Comparison of ENCODE assay signal across 16 cellular contexts in genomic region chr9:83291196-83291595, GRCh38.
DNase-seq lines count a peak whose midpoint lies in the region; ATAC-seq, FAIRE-seq and TF ChIP-seq lines count a peak whose summit lies in the region.
"Had no signal": no experiment of that assay in that cellular context is flagged by ENCODE, and none has a peak within 500 bp of the region (broad histone marks: within the 10 kb centered on the region; RNA-seq: fewer than 3 reads in every experiment).

No MANE protein-coding gene starts in this region.

- FAIRE-seq in pancreas (lab: Jason Lieb, UNC): no peak
- FAIRE-seq in kidney (lab: Jason Lieb, UNC): no peak
- FAIRE-seq: A549, GM12891, H1 had no signal

- POLR2A ChIA-PET in WTC11 (lab: Charles Lee): no interaction called here

- H3K27ac ChIP-seq in pancreas (no peak overlapping the region), right cardiac atrium (ENCODE audit: low read length) (no peak overlapping the region), kidney (ENCODE audit: low read depth in 2 of 2, low read length in 2 of 2) (no peak overlapping the region)
- H3K27ac ChIP-seq: A549, C4-2B, HL-60 had no signal

- H3K27me3 ChIP-seq in pancreas: no peaks in the 10 kb centered on the region
- H3K27me3 ChIP-seq in right cardiac atrium (ENCODE audit: control insufficient read depth, insufficient read depth): no peaks in the 10 kb centered on the region
- H3K27me3 ChIP-seq: BE2C had no signal

- peak; percentile 7 for DNase-seq in NCI-H2029 (lab: John Stamatoyannopoulos, UW)
- DNase-seq in NCI-H2171 treated with DMSO at 0.1 percent for 48 hours (lab: John Stamatoyannopoulos, UW): peak; percentile 78
- no peak for DNase-seq in WTC11 (ENCODE audit: low spot score)
- DNase-seq in pancreas: peak in 2 of 6 donors; percentile 34 to 37
- no peak for DNase-seq in right cardiac atrium
- DNase-seq in central memory CD4-positive, alpha-beta T cell: no peak
- no peak for DNase-seq in kidney
- DNase-seq: BE2C; CD4-positive, alpha-beta memory T cell; DMS79 had no signal

- no peak overlapping the region for H3K4me3 Mint-ChIP-seq in WTC11
- H3K4me3 Mint-ChIP-seq: CD4-positive, alpha-beta memory T cell had no signal

- no peaks in the 10 kb centered on the region for H3K36me3 Mint-ChIP-seq in WTC11

- H3K9me3 Mint-ChIP-seq in WTC11: no peaks in the 10 kb centered on the region
- H3K9me3 Mint-ChIP-seq: CD4-positive, alpha-beta memory T cell had no signal

- ATAC-seq in WTC11: peak; percentile 36; the same call in 1 of the 2 replicates
- ATAC-seq in pancreas: peak; percentile 54 to 95 (median 86)
- no peak for ATAC-seq in right cardiac atrium
- ATAC-seq: A549 had no signal

- H3K36me3 ChIP-seq in pancreas: no peaks in the 10 kb centered on the region
- H3K36me3 ChIP-seq in kidney (ENCODE audit: control insufficient read depth in 1 of 2, insufficient read depth in 2 of 2, low read length in 2 of 2): peaks cover 0 to 5% of the 10 kb centered on the region in 2 donors
- H3K36me3 ChIP-seq: HAP-1 had no signal

- H3K4me1 ChIP-seq in pancreas: no peaks in the 10 kb centered on the region
- H3K4me1 ChIP-seq in right cardiac atrium (ENCODE audit: control insufficient read depth, insufficient read depth, low read length): no peaks in the 10 kb centered on the region
- no peaks in the 10 kb centered on the region for H3K4me1 ChIP-seq in kidney (ENCODE audit: control insufficient read depth in 1 of 2, insufficient read depth in 1 of 2, low read depth in 1 of 2, low read length in 2 of 2)
- H3K4me1 ChIP-seq: A549, HAP-1 had no signal

- H3K9ac ChIP-seq in kidney (ENCODE audit: low read length in 2 of 2): no peak overlapping the region

- CTCF ChIA-PET in WTC11 (lab: Charles Lee): interaction anchor here (0.6 to 1.3 kb wide), 2 partner anchors 43 to 319 kb away, joined by 3 read pairs; no protein-coding TSS in a partner anchor

- no peaks in the 10 kb centered on the region for H3K27me3 Mint-ChIP-seq in WTC11 (ENCODE audit: low read depth)
- H3K27me3 Mint-ChIP-seq: CD4-positive, alpha-beta memory T cell had no signal

- H3K9me3 ChIP-seq in pancreas (no peaks in the 10 kb centered on the region), right cardiac atrium (ENCODE audit: control insufficient read depth, low read length) (no peaks in the 10 kb centered on the region), kidney (ENCODE audit: control insufficient read depth in 1 of 2, low read length in 2 of 2) (no peaks in the 10 kb centered on the region)
- H3K9me3 ChIP-seq: A549, BE2C, HAP-1 had no signal

- no peak for TF ChIP-seq CTCF in WTC11 (IDR thresholded peaks at IDR 0.05)
- no peak for TF ChIP-seq CTCF in pancreas (IDR thresholded peaks at IDR 0.05)
- no peak for TF ChIP-seq CTCF in kidney (IDR thresholded peaks at IDR 0.05; ENCODE audit: borderline replicate concordance, extremely low read depth, insufficient read depth)

- WGBS in pancreas, 2 donors: 37 to 57% methylated on average over 1 of the region's 1 CpG
- 97% methylated on average over 1 of the region's 1 CpG for WGBS in right cardiac atrium

- intact Hi-C loops in pancreas (cut with DNase I): no loop called here
- intact Hi-C loops in right cardiac atrium (cut with DNase I): no loop called here
- intact Hi-C loops in kidney (cut with DNase I): no loop called here

- H3K4me3 ChIP-seq in pancreas (no peak overlapping the region), right cardiac atrium (ENCODE audit: low read length) (no peak overlapping the region), kidney (ENCODE audit: low read length in 2 of 2) (no peak overlapping the region)
- H3K4me3 ChIP-seq: A549, HAP-1 had no signal

- H3K27ac Mint-ChIP-seq in WTC11: no peak overlapping the region
- H3K27ac Mint-ChIP-seq: CD4-positive, alpha-beta memory T cell had no signal

- H3K4me1 Mint-ChIP-seq in WTC11: peaks cover 10% of the 10 kb centered on the region
- H3K4me1 Mint-ChIP-seq: CD4-positive, alpha-beta memory T cell had no signal

TF ChIP-seq in WTC11, 78 proteins besides CTCF, POLR2A, EP300 and RAD21:
- TF ChIP-seq GTF2I (CRISPR knock-in tag; conservative IDR thresholded peaks at IDR 0.05) (no peak), ATF3 (CRISPR knock-in tag; conservative IDR thresholded peaks at IDR 0.05) (no peak), AFF4 (CRISPR knock-in tag; IDR thresholded peaks at IDR 0.05; ENCODE audit: borderline replicate concordance) (no peak), ZNF138 (CRISPR knock-in tag; conservative IDR thresholded peaks at IDR 0.05) (no peak), NFYB (CRISPR knock-in tag; conservative IDR thresholded peaks at IDR 0.05; ENCODE audit: low read depth) (no peak), ZNF281 (CRISPR knock-in tag; IDR thresholded peaks at IDR 0.05) (no peak)

Comparison
In these comparisons a context has a peak if more than half of its experiments do, and no peak if none do; other contexts are left out.
1. DNase-seq: peak in NCI-H2029 (single experiment) and NCI-H2171 treated with DMSO at 0.1 percent for 48 hours (single experiment); none in WTC11 (single experiment), right cardiac atrium (0 of 3), central memory CD4-positive, alpha-beta T cell (single experiment) and kidney (single experiment).
2. ATAC-seq: peak in WTC11 (single experiment) and pancreas (4 of 4); none in right cardiac atrium (0 of 2).